ENCODE assay signal across 13 cellular contexts in the genomic region with DNA sequence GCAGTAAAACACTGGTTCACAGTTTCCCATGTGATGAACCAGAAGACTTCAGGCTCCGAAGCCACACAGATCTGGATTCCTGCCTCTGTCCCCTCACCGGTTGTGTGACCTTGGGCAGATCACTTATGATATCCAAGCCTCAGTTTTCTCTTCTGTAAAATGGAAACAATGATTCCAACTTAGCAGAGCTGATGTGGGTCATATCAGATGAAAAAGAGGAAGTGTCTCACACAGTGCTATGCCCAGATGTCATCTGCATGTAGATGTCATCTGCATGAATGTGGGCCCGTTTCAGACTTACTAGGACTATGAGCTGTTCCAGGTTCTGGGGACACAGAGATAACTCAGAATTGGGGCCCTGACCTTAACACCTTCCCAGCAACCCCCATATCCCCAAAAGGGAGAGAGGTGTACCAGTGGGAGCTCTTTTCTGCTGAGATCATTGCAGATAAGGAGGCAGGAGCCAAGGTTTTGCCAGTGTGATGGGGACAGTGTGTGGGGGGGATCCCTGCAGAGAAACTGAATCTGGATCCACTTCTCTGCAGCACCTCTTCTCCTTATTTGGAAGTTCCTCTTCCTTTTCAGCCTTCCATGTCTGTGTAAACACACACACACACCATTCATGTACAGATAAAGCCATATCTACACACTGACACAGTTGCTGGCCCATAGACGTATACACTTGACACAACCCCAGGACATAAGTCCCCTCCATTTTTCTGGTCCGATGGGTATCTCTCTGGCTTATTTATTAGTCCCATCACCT. TPM values are rescaled to one million over a fixed set of nuclear protein-coding genes. Genes with fewer than 3 reads are reported as not detected.
DNase-seq lines count a peak whose midpoint lies in the region; ATAC-seq and TF ChIP-seq lines count a peak whose summit lies in the region.
"Had no signal": no experiment of that assay in that cellular context is flagged by ENCODE, and none has a peak within 500 bp of the region (broad histone marks: within the 10 kb centered on the region; RNA-seq: fewer than 3 reads in every experiment).

No MANE protein-coding gene starts in this region.

- peaks cover 20 to 22% of the 10 kb centered on the region in 2 donors for H3K4me1 Mint-ChIP-seq in natural killer cell treated with Interleukin-12 subunit alpha and Interleukin-12 subunit beta and Interleukin-15 and Interleukin-18, amount 100 ng/mL, for 72 hours (ENCODE audit: low read depth in 2 of 2)

- H3K4me1 ChIP-seq in OCI-LY3 (ENCODE audit: low read length) = peaks cover 37% of the 10 kb centered on the region

- peak overlapping the region; percentile 2; the same call in 1 of the 2 replicates for H3K9ac ChIP-seq in OCI-LY3 (ENCODE audit: low read length)

- H3K27ac Mint-ChIP-seq in natural killer cell treated with Interleukin-12 subunit alpha and Interleukin-12 subunit beta and Interleukin-15 and Interleukin-18, amount 100 ng/mL, for 72 hours = no peak overlapping the region

- H3K36me3 ChIP-seq in OCI-LY3 (replicated peaks; ENCODE audit: low read depth, low read length) = no peaks in the 10 kb centered on the region
- H3K36me3 ChIP-seq: heart left ventricle, left lung, spleen had no signal

- H3K4me3 ChIP-seq in OCI-LY3 (ENCODE audit: low read length) = 0 out of 2 replicates have a peak overlapping the region, but pooled peaks have one; percentile 1
- H3K4me3 ChIP-seq: heart left ventricle, left lung, spleen had no signal

- no peaks in the 10 kb centered on the region for H4K20me1 ChIP-seq in OCI-LY3 (ENCODE audit: insufficient read depth, low read length)

- ATAC-seq in activated CD4-positive, CD25-positive, alpha-beta regulatory T cell treated with anti-CD3 and anti-CD28 coated beads, Interleukin-2, amount 50 U/mL, for 24 hours = peak; percentile 58 to 67
- ATAC-seq in natural killer cell treated with Interleukin-12 subunit alpha and Interleukin-12 subunit beta and Interleukin-15 and Interleukin-18, amount 100 ng/mL, for 72 hours = no peak
- ATAC-seq: left lung had no signal

- H3K4me2 ChIP-seq in OCI-LY3 (ENCODE audit: low read length) = peak overlapping the region; percentile 50

- H3K27me3 Mint-ChIP-seq in natural killer cell treated with Interleukin-12 subunit alpha and Interleukin-12 subunit beta and Interleukin-15 and Interleukin-18, amount 100 ng/mL, for 72 hours = peaks cover 23 to 30% of the 10 kb centered on the region in 2 donors

- no peak overlapping the region for H2AFZ ChIP-seq in OCI-LY3 (ENCODE audit: low read depth, low read length)

- DNase-seq in activated CD4-positive, CD25-positive, alpha-beta regulatory T cell (lab: John Stamatoyannopoulos, UW) = no peak
- peak; percentile 57 for DNase-seq in DMS153 treated with DMSO at 0.1 percent for 48 hours (lab: John Stamatoyannopoulos, UW; ENCODE audit: unreplicated experiment)
- DNase-seq in caudate nucleus (lab: John Stamatoyannopoulos, UW) = no peak
- no peak for DNase-seq in natural killer cell treated with Interleukin-12 subunit alpha and Interleukin-12 subunit beta and Interleukin-15 and Interleukin-18, amount 100 ng/mL, for 72 hours (ENCODE audit: low spot score)
- DNase-seq in NCI-H774 (lab: John Stamatoyannopoulos, UW) = no peak
- no peak for DNase-seq in islet precursor cell
- DNase-seq: activated CD8-positive, alpha-beta memory T cell treated with anti-CD3 and anti-CD28 coated beads, Interleukin-2, amount 50 U/mL, for 48 hours; NCI-H82; spleen had no signal

- H3K79me2 ChIP-seq in OCI-LY3 (ENCODE audit: low read length) = no peaks in the 10 kb centered on the region

- peaks cover 4% of the 10 kb centered on the region for H3K36me3 Mint-ChIP-seq in natural killer cell treated with Interleukin-12 subunit alpha and Interleukin-12 subunit beta and Interleukin-15 and Interleukin-18, amount 100 ng/mL, for 72 hours

- H3K9me3 ChIP-seq in OCI-LY3 (ENCODE audit: insufficient read depth, low read length) = no peaks in the 10 kb centered on the region
- H3K9me3 ChIP-seq: heart left ventricle, left lung, spleen had no signal

- H3K27ac ChIP-seq in OCI-LY3 (ENCODE audit: low read length) = peak overlapping the region; percentile 46
- H3K27ac ChIP-seq in caudate nucleus (ENCODE audit: low read depth, low read length) = peak overlapping the region; percentile 26
- H3K27ac ChIP-seq: left lung, spleen had no signal

- no peak for TF ChIP-seq CTCF in OCI-LY3 (IDR thresholded peaks at IDR 0.05; ENCODE audit: low read depth, low read length)

- no peaks in the 10 kb centered on the region for H3K27me3 ChIP-seq in OCI-LY3 (ENCODE audit: low read depth, low read length)

- no peaks in the 10 kb centered on the region for H3K9me3 Mint-ChIP-seq in natural killer cell treated with Interleukin-12 subunit alpha and Interleukin-12 subunit beta and Interleukin-15 and Interleukin-18, amount 100 ng/mL, for 72 hours

- no peak overlapping the region for H3K4me3 Mint-ChIP-seq in natural killer cell treated with Interleukin-12 subunit alpha and Interleukin-12 subunit beta and Interleukin-15 and Interleukin-18, amount 100 ng/mL, for 72 hours

RNA-seq across cellular contexts. Expression of gene ADGRB2, which starts 5.0 kb away (rescaled TPM):
- total RNA-seq in natural killer cell treated with Interleukin-12 subunit alpha and Interleukin-12 subunit beta and Interleukin-15 and Interleukin-18, amount 100 ng/mL, for 72 hours = 1 to 10 TPM in 1 of 2 donors, not detected in 1; 1.2 TPM

RNA-seq across cellular contexts. Expression of gene SPOCD1, which starts 46.7 kb away (rescaled TPM):
- not detected for total RNA-seq in natural killer cell treated with Interleukin-12 subunit alpha and Interleukin-12 subunit beta and Interleukin-15 and Interleukin-18, amount 100 ng/mL, for 72 hours

Comparison
In these comparisons a context has a peak if more than half of its experiments do, and no peak if none do; other contexts are left out.
1. ATAC-seq: peak in activated CD4-positive, CD25-positive, alpha-beta regulatory T cell treated with anti-CD3 and anti-CD28 coated beads, Interleukin-2, amount 50 U/mL, for 24 hours (2 of 2); none in natural killer cell treated with Interleukin-12 subunit alpha and Interleukin-12 subunit beta and Interleukin-15 and Interleukin-18, amount 100 ng/mL, for 72 hours (0 of 2).